Comparison of ENCODE assay signal across 10 cellular contexts in the genomic region with DNA sequence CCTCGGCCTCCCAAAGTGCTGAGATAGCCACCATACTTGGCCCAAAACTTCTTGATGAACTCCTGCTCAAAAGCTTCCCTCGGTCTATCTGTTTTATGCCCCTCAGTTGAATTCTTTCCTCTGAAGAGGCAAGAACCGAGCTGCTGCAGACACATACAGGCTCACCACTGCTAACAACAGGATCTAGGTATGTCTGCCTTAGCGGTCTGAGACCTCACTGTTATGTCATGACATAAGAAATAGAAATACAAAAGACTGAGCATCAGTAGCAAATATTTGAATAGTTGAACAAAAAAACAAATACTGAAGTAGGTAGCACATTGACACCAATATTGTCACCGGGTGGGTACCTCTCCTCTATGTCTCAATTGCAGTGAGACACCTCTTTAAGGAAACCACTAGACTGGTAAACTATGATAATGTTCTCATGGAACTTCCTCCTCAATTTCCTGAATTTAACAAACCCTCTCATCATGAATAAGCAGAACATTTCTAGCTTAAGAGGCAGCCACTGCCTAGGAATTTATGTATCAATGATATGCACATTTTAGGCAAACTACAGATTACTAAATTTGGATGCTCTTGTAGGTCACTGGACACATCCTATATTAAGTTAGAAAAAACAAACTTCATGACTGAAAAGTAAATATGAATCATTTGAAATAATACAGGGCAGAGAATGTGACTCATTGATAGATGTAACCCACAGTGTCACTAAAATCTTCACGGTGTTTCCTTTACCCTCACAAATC. TPM values are rescaled to one million over a fixed set of nuclear protein-coding genes. Genes with fewer than 3 reads are reported as not detected.
DNase-seq lines count a peak whose midpoint lies in the region; ATAC-seq and TF ChIP-seq lines count a peak whose summit lies in the region.
"Had no signal": no experiment of that assay in that cellular context is flagged by ENCODE, and none has a peak within 500 bp of the region (broad histone marks: within the 10 kb centered on the region; RNA-seq: fewer than 3 reads in every experiment).

No MANE protein-coding gene starts in this region.

- no peak for DNase-seq in activated naive CD4-positive, alpha-beta T cell (lab: John Stamatoyannopoulos, UW)
- DNase-seq in Panc1 (ENCODE audit: low read depth, low spot score) (no peak), Peyer's patch (no peak), midbrain (lab: John Stamatoyannopoulos, UW) (no peak)
- no peak for DNase-seq in effector memory CD8-positive, alpha-beta T cell
- DNase-seq: adrenal gland had no signal

- peaks cover 19% of the 10 kb centered on the region for H3K4me1 Mint-ChIP-seq in activated naive CD4-positive, alpha-beta T cell treated with anti-CD3 and anti-CD28 coated beads, Interleukin-2, amount 50 U/mL, for 24 hours
- H3K4me1 Mint-ChIP-seq in effector memory CD8-positive, alpha-beta T cell (ENCODE audit: low read depth in 2 of 2): peaks cover 0 to 13% of the 10 kb centered on the region in 2 donors
- H3K4me1 Mint-ChIP-seq in stimulated activated naive CD8-positive, alpha-beta T cell treated with anti-CD3 and anti-CD28 coated beads, Interleukin-15, Interleukin-2, amounts not matched to agents 100 ng/mL and 50 ng/mL, for 24 hours (ENCODE audit: low read depth): peaks cover 39% of the 10 kb centered on the region

- no peaks in the 10 kb centered on the region for H3K27me3 Mint-ChIP-seq in activated naive CD4-positive, alpha-beta T cell treated with anti-CD3 and anti-CD28 coated beads, Interleukin-2, amount 50 U/mL, for 24 hours
- no peaks in the 10 kb centered on the region for H3K27me3 Mint-ChIP-seq in effector memory CD8-positive, alpha-beta T cell
- H3K27me3 Mint-ChIP-seq in stimulated activated naive CD8-positive, alpha-beta T cell treated with anti-CD3 and anti-CD28 coated beads, Interleukin-15, Interleukin-2, amounts not matched to agents 100 ng/mL and 50 ng/mL, for 24 hours: no peaks in the 10 kb centered on the region

- CTCF ChIA-PET in Panc1 (lab: Charles Lee): no interaction called here

- peak overlapping the region; percentile 73 for H3K27ac Mint-ChIP-seq in activated naive CD4-positive, alpha-beta T cell treated with anti-CD3 and anti-CD28 coated beads, Interleukin-2, amount 50 U/mL, for 24 hours
- no peak overlapping the region for H3K27ac Mint-ChIP-seq in effector memory CD8-positive, alpha-beta T cell
- H3K27ac Mint-ChIP-seq in stimulated activated naive CD8-positive, alpha-beta T cell treated with anti-CD3 and anti-CD28 coated beads, Interleukin-15, Interleukin-2, amounts not matched to agents 100 ng/mL and 50 ng/mL, for 24 hours: peak overlapping the region; percentile 91

- no peaks in the 10 kb centered on the region for H3K9me3 Mint-ChIP-seq in activated naive CD4-positive, alpha-beta T cell treated with anti-CD3 and anti-CD28 coated beads, Interleukin-2, amount 50 U/mL, for 24 hours
- H3K9me3 Mint-ChIP-seq in effector memory CD8-positive, alpha-beta T cell: no peaks in the 10 kb centered on the region
- no peaks in the 10 kb centered on the region for H3K9me3 Mint-ChIP-seq in stimulated activated naive CD8-positive, alpha-beta T cell treated with anti-CD3 and anti-CD28 coated beads, Interleukin-15, Interleukin-2, amounts not matched to agents 100 ng/mL and 50 ng/mL, for 24 hours

- in situ Hi-C loops in Panc1 (cut with HindIII; ENCODE audit: low pct_unique_long_range_greater_than_20kb, low sequenced_read_pairs): no loop called here

- no peaks in the 10 kb centered on the region for H3K36me3 Mint-ChIP-seq in activated naive CD4-positive, alpha-beta T cell treated with anti-CD3 and anti-CD28 coated beads, Interleukin-2, amount 50 U/mL, for 24 hours
- H3K36me3 Mint-ChIP-seq in effector memory CD8-positive, alpha-beta T cell (ENCODE audit: insufficient read depth): no peaks in the 10 kb centered on the region
- H3K36me3 Mint-ChIP-seq in stimulated activated naive CD8-positive, alpha-beta T cell treated with anti-CD3 and anti-CD28 coated beads, Interleukin-15, Interleukin-2, amounts not matched to agents 100 ng/mL and 50 ng/mL, for 24 hours (ENCODE audit: low read depth): no peaks in the 10 kb centered on the region

- ATAC-seq in Panc1 (no peak), HG03280 (IDR thresholded peaks at IDR 0.05; ENCODE audit: unreplicated experiment) (no peak)
- peak; percentile 60 for ATAC-seq in effector memory CD8-positive, alpha-beta T cell (replicated peaks)

- H3K9me3 ChIP-seq in Panc1 (ENCODE audit: control insufficient read depth, insufficient read depth, low read depth, low read length): no peaks in the 10 kb centered on the region
- H3K9me3 ChIP-seq in Peyer's patch: no peaks in the 10 kb centered on the region
- H3K9me3 ChIP-seq: adrenal gland, BLaER1 had no signal

- no peaks in the 10 kb centered on the region for H3K27me3 ChIP-seq in Panc1 (ENCODE audit: control insufficient read depth, insufficient read depth, low read length)
- H3K27me3 ChIP-seq in Peyer's patch: no peaks in the 10 kb centered on the region
- H3K27me3 ChIP-seq: adrenal gland, BLaER1 had no signal

- no peak overlapping the region for H3K4me3 ChIP-seq in Panc1 (ENCODE audit: low read depth in 2 of 2, low read length in 2 of 2)
- no peak overlapping the region for H3K4me3 ChIP-seq in Peyer's patch
- H3K4me3 ChIP-seq: adrenal gland, BLaER1 had no signal

- H3K36me3 ChIP-seq in Panc1 (ENCODE audit: control insufficient read depth, insufficient read depth, low read length) (no peaks in the 10 kb centered on the region), Peyer's patch (no peaks in the 10 kb centered on the region)
- H3K36me3 ChIP-seq: adrenal gland, BLaER1 had no signal

- TF ChIP-seq CTCF in Panc1 (IDR thresholded peaks at IDR 0.05) (no peak), Peyer's patch (IDR thresholded peaks at IDR 0.05) (no peak)

- intact Hi-C loops in Panc1 (cut with micrococcal nuclease; ENCODE audit: unreplicated experiment): no loop called here

- H3K4me1 ChIP-seq in Panc1 (ENCODE audit: control insufficient read depth, insufficient read depth, low read length): peaks cover 7% of the 10 kb centered on the region; the same call in 1 of the 2 replicates
- H3K4me1 ChIP-seq in Peyer's patch: no peaks in the 10 kb centered on the region
- H3K4me1 ChIP-seq: adrenal gland had no signal

- POLR2A ChIA-PET in Panc1 (lab: Charles Lee): no interaction called here

- BruUV-seq in Panc1 (replicated peaks; lab: Mats Ljungman, UMichigan): no TSS peak

- TF ChIP-seq POLR2A in Peyer's patch (IDR thresholded peaks at IDR 0.05): no peak

- H3K27ac ChIP-seq in Panc1 (ENCODE audit: low read length): peak overlapping the region; percentile 29; the same call in 1 of the 2 replicates
- H3K27ac ChIP-seq in Peyer's patch: no peak overlapping the region
- H3K27ac ChIP-seq: adrenal gland, BLaER1 had no signal

- no peak overlapping the region for H3K4me3 Mint-ChIP-seq in activated naive CD4-positive, alpha-beta T cell treated with anti-CD3 and anti-CD28 coated beads, Interleukin-2, amount 50 U/mL, for 24 hours
- H3K4me3 Mint-ChIP-seq in effector memory CD8-positive, alpha-beta T cell: no peak overlapping the region
- peak overlapping the region; percentile 51 for H3K4me3 Mint-ChIP-seq in stimulated activated naive CD8-positive, alpha-beta T cell treated with anti-CD3 and anti-CD28 coated beads, Interleukin-15, Interleukin-2, amounts not matched to agents 100 ng/mL and 50 ng/mL, for 24 hours

RNA-seq across cellular contexts. Expression of gene STXBP5, which starts 9.4 kb away (rescaled TPM):
- total RNA-seq in Panc1 (2021; ENCODE audit: unreplicated experiment) (77.8 TPM), Peyer's patch (100 to 1,000 TPM in 1 of 4 donors, 10 to 100 TPM in 3; 78.4 to 115 (median 90.7) TPM)
- 32.4 TPM for polyA plus RNA-seq in Panc1 (2012; ENCODE audit: insufficient read length)

Comparison
In these comparisons a context has a peak if more than half of its experiments do, and no peak if none do; other contexts are left out.
1. H3K27ac Mint-ChIP-seq: peak in activated naive CD4-positive, alpha-beta T cell treated with anti-CD3 and anti-CD28 coated beads, Interleukin-2, amount 50 U/mL, for 24 hours (single experiment) and stimulated activated naive CD8-positive, alpha-beta T cell treated with anti-CD3 and anti-CD28 coated beads, Interleukin-15, Interleukin-2, amounts not matched to agents 100 ng/mL and 50 ng/mL, for 24 hours (single experiment); none in effector memory CD8-positive, alpha-beta T cell (0 of 2).